In the genomic region with DNA sequence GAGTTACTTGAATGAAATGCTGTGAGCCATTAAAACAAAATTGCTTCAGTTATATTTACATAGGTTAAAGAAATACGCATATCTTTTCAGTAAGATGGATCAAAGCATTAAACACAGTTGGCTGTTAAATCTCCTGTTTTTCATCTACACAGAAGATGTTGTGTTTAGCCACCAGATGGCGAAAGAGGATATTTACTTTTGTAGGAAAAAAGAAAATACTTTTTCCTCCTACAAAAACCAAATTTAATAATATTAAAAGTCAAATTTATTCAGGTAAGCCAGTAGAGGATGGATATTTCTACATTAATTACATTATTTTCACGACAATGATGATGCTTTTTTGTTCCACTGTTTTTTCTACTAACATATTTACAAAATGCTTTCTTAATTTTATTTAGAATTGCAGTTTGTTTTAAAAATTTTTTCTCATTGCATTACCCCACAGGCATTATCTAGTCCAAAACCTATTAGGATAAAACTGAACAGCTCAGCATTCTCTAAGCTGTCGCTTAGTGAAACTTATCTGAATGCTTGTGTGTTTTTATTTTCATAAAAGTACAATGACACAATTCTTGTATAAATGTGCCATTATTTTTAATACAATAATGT, we compare ENCODE assay signal across 8 cellular contexts.
DNase-seq lines count a peak whose midpoint lies in the region; ATAC-seq, FAIRE-seq and TF ChIP-seq lines count a peak whose summit lies in the region.

No MANE protein-coding gene starts in this region.

- no peaks in the 10 kb centered on the region for H3K79me2 ChIP-seq in fibroblast of lung (ENCODE audit: control insufficient read depth, insufficient read depth, low read length)

- H3K9me3 ChIP-seq in cardiac muscle cell (ENCODE audit: low read depth) (no peaks in the 10 kb centered on the region), right cardiac atrium (ENCODE audit: control insufficient read depth, low read length) (no peaks in the 10 kb centered on the region), fibroblast of lung (ENCODE audit: control insufficient read depth, insufficient read depth, low read depth, low read length) (no peaks in the 10 kb centered on the region), uterus (no peaks in the 10 kb centered on the region)

- TF ChIP-seq CTCF in cardiac muscle cell (IDR thresholded peaks at IDR 0.05; ENCODE audit: low read depth, low read length) (peak; percentile 63), fibroblast of lung (conservative IDR thresholded peaks at IDR 0.05 in 1 of 2, IDR thresholded peaks at IDR 0.05 in 1 of 2; ENCODE audit: low read depth in 1 of 2, low read length in 2 of 2) (peak; percentile 22 to 58), uterus (IDR thresholded peaks at IDR 0.05) (peak; percentile 5 to 39 (median 26))

- no peak for ATAC-seq in right cardiac atrium
- no peak for ATAC-seq in GM21390 (IDR thresholded peaks at IDR 0.05; ENCODE audit: unreplicated experiment)

- DNase-seq in cardiac muscle cell (ENCODE audit: low read depth in 1 of 2, low spot score in 1 of 2) (peak; percentile 27 to 29), right cardiac atrium (no peak), NCI-H748 (lab: John Stamatoyannopoulos, UW; ENCODE audit: unreplicated experiment) (peak; percentile 88), fibroblast of lung (ENCODE audit: low read depth in 2 of 2) (peak; percentile 16 to 67), uterus (no peak), HTR-8/SVneo (ENCODE audit: insufficient read length, low spot score) (no peak), SK-N-DZ (ENCODE audit: low spot score) (no peak)

- H3K27me3 ChIP-seq in cardiac muscle cell (no peaks in the 10 kb centered on the region), right cardiac atrium (ENCODE audit: control insufficient read depth, insufficient read depth) (no peaks in the 10 kb centered on the region), fibroblast of lung (ENCODE audit: control insufficient read depth, insufficient read depth, low read length) (no peaks in the 10 kb centered on the region), uterus (no peaks in the 10 kb centered on the region)

- no peak overlapping the region for H3K4me2 ChIP-seq in fibroblast of lung (ENCODE audit: extremely low read depth, insufficient read depth, low read length)

- peaks cover 17% of the 10 kb centered on the region for H3K4me1 ChIP-seq in cardiac muscle cell (ENCODE audit: low read depth)
- no peaks in the 10 kb centered on the region for H3K4me1 ChIP-seq in right cardiac atrium (ENCODE audit: control insufficient read depth, insufficient read depth, low read length)
- no peaks in the 10 kb centered on the region for H3K4me1 ChIP-seq in fibroblast of lung (ENCODE audit: control insufficient read depth, extremely low read depth, insufficient read depth, low read length)
- no peaks in the 10 kb centered on the region for H3K4me1 ChIP-seq in uterus

- no peak for TF ChIP-seq POLR2A in uterus (IDR thresholded peaks at IDR 0.05)

- H3K27ac ChIP-seq in cardiac muscle cell (no peak overlapping the region), right cardiac atrium (ENCODE audit: low read length) (no peak overlapping the region), fibroblast of lung (ENCODE audit: insufficient read depth, low read length) (no peak overlapping the region), uterus (no peak overlapping the region)

- intact Hi-C loops in right cardiac atrium (cut with DNase I) (no loop called here), uterus (cut with DNase I; ENCODE audit: low total_unique reads) (no loop called here)

- H3K9ac ChIP-seq in fibroblast of lung (ENCODE audit: insufficient read depth, low read length), result no peak overlapping the region

- no peaks in the 10 kb centered on the region for H3K36me3 ChIP-seq in cardiac muscle cell
- no peaks in the 10 kb centered on the region for H3K36me3 ChIP-seq in fibroblast of lung (ENCODE audit: control insufficient read depth, insufficient read depth, low read length)
- H3K36me3 ChIP-seq in uterus, result no peaks in the 10 kb centered on the region

- H4K20me1 ChIP-seq in fibroblast of lung (ENCODE audit: control insufficient read depth, extremely low read depth, insufficient read depth, low read length), result no peaks in the 10 kb centered on the region

- no peak for FAIRE-seq in HTR-8/SVneo (lab: Jason Lieb, UNC)

- no peak overlapping the region for H2AFZ ChIP-seq in fibroblast of lung (ENCODE audit: low read length)

- WGBS in right cardiac atrium, result 35% methylated on average over 4 of the region's 4 CpGs

- H3K4me3 ChIP-seq in cardiac muscle cell, result no peak overlapping the region
- no peak overlapping the region for H3K4me3 ChIP-seq in right cardiac atrium (ENCODE audit: low read length)
- no peak overlapping the region for H3K4me3 ChIP-seq in fibroblast of lung (replicated peaks in 1 of 4; ENCODE audit: control extremely low read depth in 1 of 4, insufficient read depth in 1 of 4, low read depth in 3 of 4, low read length in 4 of 4)
- H3K4me3 ChIP-seq in uterus, result no peak overlapping the region

Comparison
In these comparisons a context has a peak if more than half of its experiments do, and no peak if none do; other contexts are left out.
1. DNase-seq: peak in cardiac muscle cell (2 of 2), NCI-H748 (single experiment) and fibroblast of lung (2 of 2); none in right cardiac atrium (0 of 3), uterus (0 of 2), HTR-8/SVneo (single experiment) and SK-N-DZ (single experiment).
2. Peak in every context shown above with its lines, with median percentiles within 50 percentile points of each other: CTCF ChIP-seq.